8 cellular contexts compared by ENCODE assay signal in the genomic region with DNA sequence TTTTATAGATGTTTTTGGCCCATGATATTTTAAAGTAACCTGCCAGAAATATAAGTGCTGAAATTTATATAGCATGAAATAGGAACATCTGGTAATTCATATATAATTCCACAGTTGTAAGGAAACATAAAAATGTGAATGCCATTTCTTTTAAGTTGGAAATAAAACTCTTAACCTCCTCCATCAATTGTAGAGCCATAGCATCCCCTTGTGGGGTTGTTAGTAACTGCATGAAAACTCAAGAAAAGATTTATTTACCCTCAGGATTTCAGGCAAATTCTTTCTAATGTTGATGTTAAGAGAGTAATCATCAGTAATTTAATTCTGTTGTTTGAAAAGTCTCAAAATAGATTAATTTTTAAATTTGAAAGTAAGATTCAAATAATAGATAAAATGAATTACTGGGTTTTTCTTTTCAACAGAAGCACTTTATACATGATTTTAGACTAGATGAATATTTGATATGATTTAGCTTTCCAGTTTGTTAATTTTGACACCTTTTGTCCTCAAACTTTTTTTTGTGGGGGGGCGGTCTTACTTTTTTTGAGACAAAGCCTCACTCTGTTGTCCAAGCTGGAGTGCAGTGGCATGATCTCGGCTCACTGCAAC.
DNase-seq lines count a peak whose midpoint lies in the region; ATAC-seq, FAIRE-seq and TF ChIP-seq lines count a peak whose summit lies in the region.

No MANE protein-coding gene starts in this region.

- H3K27ac ChIP-seq in Karpas-422 (ENCODE audit: low read length): no peak overlapping the region
- no peak overlapping the region for H3K27ac ChIP-seq in RWPE1
- no peak overlapping the region for H3K27ac ChIP-seq in lung (ENCODE audit: low read depth in 1 of 2, low read length in 1 of 2)

- H2AFZ ChIP-seq in Karpas-422 (ENCODE audit: low read length): no peak overlapping the region

- H3K4me1 ChIP-seq in Karpas-422 (ENCODE audit: low read length) (peaks cover 11% of the 10 kb centered on the region; the same call in 1 of the 2 replicates), lung (ENCODE audit: control insufficient read depth in 2 of 2, insufficient read depth in 2 of 2, low read length in 2 of 2) (no peaks in the 10 kb centered on the region)

- no peaks in the 10 kb centered on the region for H3K9me2 ChIP-seq in Karpas-422 (replicated peaks; ENCODE audit: insufficient read depth, low read length)

- POLR2A ChIA-PET in RWPE1 (lab: Yijun Ruan, JAX; ENCODE audit: low non-redundant PET): no interaction called here

- FAIRE-seq in urothelium cell line (lab: Jason Lieb, UNC): no peak

- ATAC-seq in lung (ENCODE audit: insufficient read depth, low FRiP score) (no peak), GM19351 (IDR thresholded peaks at IDR 0.05; ENCODE audit: unreplicated experiment) (no peak)

- TF ChIP-seq CTCF in RWPE1 (conservative IDR thresholded peaks at IDR 0.05; ENCODE audit: low read depth): peak; percentile 99
- TF ChIP-seq CTCF in lung (IDR thresholded peaks at IDR 0.05; ENCODE audit: control extremely low read depth, extremely low read depth): peak; percentile 89

- H3K4me3 ChIP-seq in Karpas-422 (ENCODE audit: low read length): no peak overlapping the region
- no peak overlapping the region for H3K4me3 ChIP-seq in lung

- 77 to 95% methylated on average over 2 of the region's 2 CpGs for WGBS in lung, 2 donors

- H3K36me3 ChIP-seq in Karpas-422 (ENCODE audit: insufficient read depth, low read length): peaks cover 14% of the 10 kb centered on the region; the same call in 1 of the 2 replicates
- peaks cover 0 to 6% of the 10 kb centered on the region in 2 donors for H3K36me3 ChIP-seq in lung (ENCODE audit: control insufficient read depth in 2 of 2, insufficient read depth in 2 of 2, low read length in 2 of 2)

- peaks cover 7% of the 10 kb centered on the region; the same call in 1 of the 2 replicates for H3K79me2 ChIP-seq in Karpas-422 (ENCODE audit: low read length)

- DNase-seq in activated CD4-positive, alpha-beta T cell treated with anti-CD3 and anti-CD28 coated beads for 48 hours: peak; percentile 30
- no peak for DNase-seq in activated CD4-positive, alpha-beta T cell treated with anti-CD3 and anti-CD28 coated beads for 1 hour
- peak; percentile 89 for DNase-seq in Karpas-422
- DNase-seq in RWPE1 (ENCODE audit: low spot score): peak; percentile 33
- DNase-seq in cerebellum (ENCODE audit: low spot score): peak; percentile 26
- DNase-seq in lung (ENCODE audit: low spot score): no peak
- DNase-seq in urothelium cell line (ENCODE audit: low spot score): peak; percentile 13

- H3K9me3 ChIP-seq in Karpas-422 (ENCODE audit: low read length): no peaks in the 10 kb centered on the region
- no peaks in the 10 kb centered on the region for H3K9me3 ChIP-seq in lung (ENCODE audit: control insufficient read depth in 2 of 2, insufficient read depth in 1 of 2, low read length in 1 of 2)

- H3K27me3 ChIP-seq in Karpas-422 (ENCODE audit: low read length) (no peaks in the 10 kb centered on the region), lung (ENCODE audit: control insufficient read depth, insufficient read depth) (no peaks in the 10 kb centered on the region)

- no peak overlapping the region for H3K9ac ChIP-seq in Karpas-422 (ENCODE audit: low read length)

- no peak overlapping the region for H3K4me2 ChIP-seq in Karpas-422 (ENCODE audit: low read depth, low read length, poor library complexity, severe bottlenecking)

- CTCF ChIA-PET in RWPE1 (lab: Yijun Ruan, JAX): interaction anchor here (0.6 to 3.2 kb wide), 9 partner anchors 9 to 254 kb away, joined by 3 to 53 read pairs (median 5); no protein-coding TSS in a partner anchor

- H4K20me1 ChIP-seq in Karpas-422 (ENCODE audit: insufficient read depth, low read depth, low read length): no peaks in the 10 kb centered on the region

Comparison
In these comparisons a context has a peak if more than half of its experiments do, and no peak if none do; other contexts are left out.
1. DNase-seq: peak in activated CD4-positive, alpha-beta T cell treated with anti-CD3 and anti-CD28 coated beads for 48 hours (single experiment), Karpas-422 (single experiment), RWPE1 (single experiment), cerebellum (single experiment) and urothelium cell line (single experiment); none in activated CD4-positive, alpha-beta T cell treated with anti-CD3 and anti-CD28 coated beads for 1 hour (single experiment) and lung (single experiment).